Comparison of ENCODE assay signal across 9 cellular contexts in the genomic region with DNA sequence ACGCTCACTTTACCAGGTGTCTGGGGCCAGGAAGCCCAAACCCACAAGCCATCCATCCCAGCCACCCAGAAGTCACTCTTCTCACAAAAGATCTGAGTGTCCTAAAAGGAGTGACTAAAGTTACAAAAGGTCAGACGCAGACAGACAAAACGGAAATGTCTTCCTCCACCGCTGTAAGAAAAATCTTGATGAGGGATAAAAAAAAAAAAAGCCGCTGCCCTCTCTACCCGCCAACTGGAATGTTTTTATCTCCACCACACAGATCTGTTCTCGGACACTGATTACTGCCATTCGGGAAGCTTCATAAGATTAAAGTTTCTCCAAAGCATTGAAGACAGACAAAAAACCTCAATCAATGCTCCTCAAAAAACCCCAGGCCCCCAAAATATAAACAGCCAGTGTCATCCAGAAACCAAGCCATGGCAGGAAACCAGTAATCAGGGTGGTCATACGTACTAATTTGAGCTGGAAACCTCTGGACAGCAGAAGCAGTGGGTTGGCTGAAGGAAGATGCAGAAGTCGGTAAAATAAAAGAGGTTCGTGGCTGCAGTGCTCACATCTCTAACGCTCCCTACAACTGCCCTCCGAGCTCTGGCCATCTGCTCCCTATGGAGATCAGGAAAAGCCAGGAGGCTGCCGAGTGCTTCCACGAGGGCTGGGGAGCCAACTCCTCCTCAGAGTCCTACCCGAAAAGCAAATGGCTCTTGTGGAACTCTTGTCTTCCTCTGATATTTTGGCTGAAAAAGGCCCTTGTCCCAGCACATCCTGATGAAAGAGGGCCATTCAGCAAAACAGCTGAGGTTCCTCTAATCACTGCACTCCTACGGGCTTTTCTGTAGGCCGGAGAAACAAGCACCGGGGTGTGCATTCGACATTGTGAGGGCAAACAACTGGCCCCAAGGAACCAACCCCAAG. TPM values are rescaled to one million over a fixed set of nuclear protein-coding genes. Genes with fewer than 3 reads are reported as not detected.
DNase-seq lines count a peak whose midpoint lies in the region; ATAC-seq and TF ChIP-seq lines count a peak whose summit lies in the region.
"Had no signal": no experiment of that assay in that cellular context is flagged by ENCODE, and none has a peak within 500 bp of the region (broad histone marks: within the 10 kb centered on the region; RNA-seq: fewer than 3 reads in every experiment).

No MANE protein-coding gene starts in this region.

- TF ChIP-seq CTCF in WTC11 (IDR thresholded peaks at IDR 0.05) (no peak), left ventricle myocardium inferior (IDR thresholded peaks at IDR 0.05; ENCODE audit: borderline replicate concordance) (no peak), foreskin keratinocyte (conservative IDR thresholded peaks at IDR 0.05) (no peak)

- CTCF ChIA-PET in WTC11 (lab: Charles Lee), result interaction anchor here (0.7 to 3.3 kb wide), 6 partner anchors 8 to 124 kb away, joined by 3 to 16 read pairs (median 4); no protein-coding TSS in a partner anchor

- H3K36me3 Mint-ChIP-seq in WTC11, result peaks cover 17% of the 10 kb centered on the region

- no peaks in the 10 kb centered on the region for H3K27me3 Mint-ChIP-seq in WTC11 (ENCODE audit: low read depth)

- H3K36me3 ChIP-seq in GM23248 (ENCODE audit: low read depth) (peaks cover 41% of the 10 kb centered on the region), left ventricle myocardium inferior (peaks cover 30% of the 10 kb centered on the region), skeletal muscle satellite cell (ENCODE audit: insufficient read depth, low read length) (peaks cover 60% of the 10 kb centered on the region)

- peaks cover 98% of the 10 kb centered on the region for H3F3A ChIP-seq in GM23248 (ENCODE audit: insufficient read depth)

- H2AFZ ChIP-seq in GM23248, result no peak overlapping the region

- peaks cover 87% of the 10 kb centered on the region for H3K4me1 ChIP-seq in GM23248 (ENCODE audit: insufficient read depth)
- peaks cover 99% of the 10 kb centered on the region for H3K4me1 ChIP-seq in left ventricle myocardium inferior
- H3K4me1 ChIP-seq in skeletal muscle satellite cell (ENCODE audit: control insufficient read depth, insufficient read depth, low read length), result peaks cover 99% of the 10 kb centered on the region
- H3K4me1 ChIP-seq in foreskin keratinocyte, result peaks cover 33% of the 10 kb centered on the region

- DNase-seq in GM23248 (peak; percentile 54), WTC11 (ENCODE audit: low spot score) (no peak), left ventricle myocardium inferior (peak; percentile 22), foreskin keratinocyte (no peak), NCI-H748 treated with DMSO at 0.1 percent for 48 hours (lab: John Stamatoyannopoulos, UW) (no peak)
- DNase-seq in activated CD8-positive, alpha-beta memory T cell treated with anti-CD3 and anti-CD28 coated beads for 24 hours, result no peak
- DNase-seq: NCI-H1105 treated with DMSO at 0.1 percent for 48 hours had no signal

- no peak overlapping the region for H3K4me3 Mint-ChIP-seq in WTC11

- H3K9ac ChIP-seq in GM23248 (peak overlapping the region; percentile 95), skeletal muscle satellite cell (ENCODE audit: low read depth, low read length) (peak overlapping the region; percentile 91)

- H3K4me2 ChIP-seq in GM23248 (ENCODE audit: unreplicated experiment), result peak overlapping the region; percentile 53
- peak overlapping the region; percentile 73 for H3K4me2 ChIP-seq in skeletal muscle satellite cell (ENCODE audit: low read length)

- no peaks in the 10 kb centered on the region for H3K9me3 Mint-ChIP-seq in WTC11

- in situ Hi-C loops in GM23248 (cut with MboI), result no loop called here

- no peaks in the 10 kb centered on the region for H3K9me2 ChIP-seq in GM23248 (ENCODE audit: insufficient read depth)

- peak overlapping the region; percentile 100 for H3K27ac ChIP-seq in GM23248
- H3K27ac ChIP-seq in left ventricle myocardium inferior (replicated peaks), result peak overlapping the region; percentile 94
- H3K27ac ChIP-seq in foreskin keratinocyte, result no peak overlapping the region

- POLR2A ChIA-PET in WTC11 (lab: Charles Lee), result interaction anchor here (0.6 kb wide), 1 partner anchor 304 kb away, joined by 4 read pairs; no protein-coding TSS in a partner anchor

- 43 to 46% methylated on average over 20 of the region's 20 CpGs for WGBS in GM23248 (ENCODE audit: low coverage in 1 of 2, low lambda C conversion rate in 2 of 2, missing lambda C conversion rate in 2 of 2), 2 experiments

- H3K27me3 ChIP-seq in GM23248 (replicated peaks; ENCODE audit: insufficient read depth) (no peaks in the 10 kb centered on the region), left ventricle myocardium inferior (ENCODE audit: low read depth) (no peaks in the 10 kb centered on the region), skeletal muscle satellite cell (ENCODE audit: control insufficient read depth, insufficient read depth, low read length) (no peaks in the 10 kb centered on the region), foreskin keratinocyte (no peaks in the 10 kb centered on the region)

- H3K4me3 ChIP-seq in GM23248, result peak overlapping the region; percentile 25
- peak overlapping the region; percentile 46 for H3K4me3 ChIP-seq in left ventricle myocardium inferior
- peak overlapping the region; percentile 26 for H3K4me3 ChIP-seq in skeletal muscle satellite cell (ENCODE audit: low read length)

- no peaks in the 10 kb centered on the region for H4K20me1 ChIP-seq in GM23248 (ENCODE audit: insufficient read depth)

- peak overlapping the region; percentile 79 for H3K27ac Mint-ChIP-seq in WTC11

- peaks cover 38% of the 10 kb centered on the region for H3K4me1 Mint-ChIP-seq in WTC11

- intact Hi-C loops in left ventricle myocardium inferior (cut with micrococcal nuclease), result no loop called here

- ATAC-seq in WTC11, result peak; percentile 36
- ATAC-seq in foreskin keratinocyte, result no peak
- no peak for ATAC-seq in HG02588 (IDR thresholded peaks at IDR 0.05; ENCODE audit: unreplicated experiment)

- H3K9me3 ChIP-seq in GM23248 (ENCODE audit: low read depth), result no peaks in the 10 kb centered on the region
- no peaks in the 10 kb centered on the region for H3K9me3 ChIP-seq in left ventricle myocardium inferior (replicated peaks)
- H3K9me3 ChIP-seq in skeletal muscle satellite cell (replicated peaks; ENCODE audit: low read length), result no peaks in the 10 kb centered on the region

- peaks cover 92% of the 10 kb centered on the region for H3K79me2 ChIP-seq in GM23248 (ENCODE audit: insufficient read depth)

TF ChIP-seq in WTC11, 78 proteins besides CTCF, POLR2A, EP300 and RAD21 (continues in another document):
- TF ChIP-seq, protein P1, sequence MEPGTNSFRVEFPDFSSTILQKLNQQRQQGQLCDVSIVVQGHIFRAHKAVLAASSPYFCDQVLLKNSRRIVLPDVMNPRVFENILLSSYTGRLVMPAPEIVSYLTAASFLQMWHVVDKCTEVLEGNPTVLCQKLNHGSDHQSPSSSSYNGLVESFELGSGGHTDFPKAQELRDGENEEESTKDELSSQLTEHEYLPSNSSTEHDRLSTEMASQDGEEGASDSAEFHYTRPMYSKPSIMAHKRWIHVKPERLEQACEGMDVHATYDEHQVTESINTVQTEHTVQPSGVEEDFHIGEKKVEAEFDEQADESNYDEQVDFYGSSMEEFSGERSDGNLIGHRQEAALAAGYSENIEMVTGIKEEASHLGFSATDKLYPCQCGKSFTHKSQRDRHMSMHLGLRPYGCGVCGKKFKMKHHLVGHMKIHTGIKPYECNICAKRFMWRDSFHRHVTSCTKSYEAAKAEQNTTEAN (CRISPR knock-in tag; IDR thresholded peaks at IDR 0.05), result no peak
- TF ChIP-seq, protein P2, sequence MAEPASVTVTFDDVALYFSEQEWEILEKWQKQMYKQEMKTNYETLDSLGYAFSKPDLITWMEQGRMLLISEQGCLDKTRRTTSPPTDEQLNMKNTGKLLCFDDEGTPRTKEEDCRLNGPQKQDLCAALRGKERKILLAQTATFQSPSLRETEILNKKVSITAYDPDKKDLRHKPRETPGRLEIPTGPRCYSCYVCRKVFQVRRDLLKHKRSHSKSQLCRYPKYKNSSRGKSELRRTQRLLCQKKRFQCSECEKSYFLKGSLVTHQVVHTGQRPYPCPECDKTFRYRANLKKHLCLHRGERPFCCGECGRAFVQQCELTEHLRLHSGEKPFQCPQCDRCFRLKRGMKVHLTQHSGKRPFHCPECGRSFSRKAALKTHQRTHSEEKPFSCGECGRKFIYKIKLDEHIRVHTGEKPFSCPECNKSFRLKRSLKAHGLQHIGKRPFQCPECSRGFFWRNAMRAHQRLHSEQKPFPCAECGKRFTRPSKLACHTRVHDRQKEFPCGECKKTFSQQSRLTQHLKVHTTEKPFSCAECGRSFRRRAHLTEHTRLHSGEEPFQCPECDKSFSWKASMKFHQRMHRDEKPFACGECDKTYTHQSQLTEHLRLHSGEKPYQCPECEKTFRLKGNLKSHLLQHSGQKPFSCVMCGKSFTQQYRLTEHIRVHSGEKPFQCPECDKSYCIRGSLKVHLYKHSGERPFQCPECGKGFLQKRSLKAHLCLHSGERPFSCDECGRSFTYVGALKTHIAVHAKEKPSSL (CRISPR knock-in tag; conservative IDR thresholded peaks at IDR 0.05), result no peak
- TF ChIP-seq, protein P3, sequence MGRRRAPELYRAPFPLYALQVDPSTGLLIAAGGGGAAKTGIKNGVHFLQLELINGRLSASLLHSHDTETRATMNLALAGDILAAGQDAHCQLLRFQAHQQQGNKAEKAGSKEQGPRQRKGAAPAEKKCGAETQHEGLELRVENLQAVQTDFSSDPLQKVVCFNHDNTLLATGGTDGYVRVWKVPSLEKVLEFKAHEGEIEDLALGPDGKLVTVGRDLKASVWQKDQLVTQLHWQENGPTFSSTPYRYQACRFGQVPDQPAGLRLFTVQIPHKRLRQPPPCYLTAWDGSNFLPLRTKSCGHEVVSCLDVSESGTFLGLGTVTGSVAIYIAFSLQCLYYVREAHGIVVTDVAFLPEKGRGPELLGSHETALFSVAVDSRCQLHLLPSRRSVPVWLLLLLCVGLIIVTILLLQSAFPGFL (CRISPR knock-in tag; IDR thresholded peaks at IDR 0.05; ENCODE audit: borderline replicate concordance), result no peak

RNA-seq across cellular contexts. Expression of a gene that starts 30.3 kb away (rescaled TPM):
- total RNA-seq in GM23248 (2014; rRNA removed; shearing (Covaris generic)), result 21.9 and 33.5 TPM in 2 replicates
- polyA plus RNA-seq in GM23248 (2016; fragmentation: Nextera tagmentation; extraction: Ambion mirVana) (44.0 and 49.0 TPM in 2 replicates), foreskin keratinocyte (4.8 and 6.3 TPM in 2 replicates)
- total RNA-seq in WTC11 (2021) (18.7 to 23.1 TPM (median 21.3 TPM) in 3 replicates), left ventricle myocardium inferior (30.1 TPM), foreskin keratinocyte (26.0 and 32.1 TPM in 2 replicates)
- total RNA-seq in skeletal muscle satellite cell (2012; rRNA removed), result 9.1 and 12.2 TPM in 2 replicates

RNA-seq across cellular contexts. Expression of a gene that starts 52.8 kb away (rescaled TPM):
- total RNA-seq in GM23248 (2014; rRNA removed; shearing (Covaris generic)), result not detected in 2 replicates
- polyA plus RNA-seq in GM23248 (2016; fragmentation: Nextera tagmentation; extraction: Ambion mirVana), result not detected in 2 replicates
- total RNA-seq in WTC11 (2021), result 0.17 TPM in 1 of 3 replicates, not detected in the others
- total RNA-seq in left ventricle myocardium inferior, result not detected
- not detected in 2 replicates for total RNA-seq in skeletal muscle satellite cell (2012; rRNA removed)
- not detected in 2 replicates for total RNA-seq in foreskin keratinocyte
- polyA plus RNA-seq in foreskin keratinocyte, result not detected in 2 replicates

Comparison
In these comparisons a context has a peak if more than half of its experiments do, and no peak if none do; other contexts are left out.
1. DNase-seq: peak in GM23248 (single experiment) and left ventricle myocardium inferior (single experiment); none in WTC11 (single experiment), foreskin keratinocyte (0 of 2), activated CD8-positive, alpha-beta memory T cell treated with anti-CD3 and anti-CD28 coated beads for 24 hours (single experiment) and NCI-H748 treated with DMSO at 0.1 percent for 48 hours (single experiment).
2. Peak in every context shown above with its lines, with median percentiles within 50 percentile points of each other: H3K4me3 ChIP-seq.